ENCODE assay signal across 35 cellular contexts in the genomic region with DNA sequence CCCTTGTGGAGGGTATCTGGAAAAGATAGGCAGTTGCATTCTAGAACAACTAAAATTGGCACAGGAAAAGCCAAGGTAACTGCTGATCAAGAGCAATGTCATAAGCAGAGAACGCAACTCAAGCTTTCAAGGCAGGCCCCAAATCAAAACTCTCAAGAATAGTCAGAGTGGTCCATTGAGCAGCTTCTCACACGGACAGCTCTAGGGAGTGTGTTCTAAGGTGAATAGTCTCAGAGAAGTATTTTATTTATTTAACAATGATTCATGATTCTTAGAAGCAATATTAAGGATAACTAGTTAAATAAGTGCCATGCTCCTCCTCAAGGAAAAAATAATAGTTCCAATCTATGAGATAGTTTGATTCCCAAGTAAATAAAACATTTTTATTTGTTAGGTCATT.
"Had no signal": no experiment of that assay in that cellular context is flagged by ENCODE, and none has a peak within 500 bp of the region (broad histone marks: within the 10 kb centered on the region; RNA-seq: fewer than 3 reads in every experiment).

No MANE protein-coding gene starts in this region.

- H3K27me3 ChIP-seq: adrenal gland, body of pancreas, brain microvascular endothelial cell, breast epithelium, cardiac muscle cell had no signal

- ATAC-seq: activated CD8-positive, alpha-beta T cell treated with anti-CD3 and anti-CD28 coated beads for 36 hours; activated naive CD4-positive, alpha-beta T cell treated with anti-CD3 and anti-CD28 coated beads, Interleukin-2, amount 50 U/mL, for 72 hours; activated T-cell treated with anti-CD3 and anti-CD28 coated beads, Interleukin-2, amount 50 U/mL, for 4 hours; activated T-cell treated with anti-CD3 and anti-CD28 coated beads, Interleukin-2, amount 50 U/mL, for 72 hours; activated T-helper 17 cell treated with anti-CD3 and anti-CD28 coated beads, Interleukin-2, amount 50 U/mL, for 72 hours; body of pancreas had no signal

- H3K4me3 ChIP-seq: adrenal gland, body of pancreas, breast epithelium, cardiac muscle cell had no signal

- DNase-seq: activated B cell treated with CpG ODN at 0.5 μM for 24 hours; activated CD4-positive, alpha-beta memory T cell treated with anti-CD3 and anti-CD28 coated beads for 36 hours; activated CD4-positive, alpha-beta T cell treated with anti-CD3 and anti-CD28 coated beads for 4 hours; activated CD4-positive, alpha-beta T cell treated with anti-CD3 and anti-CD28 coated beads, Interleukin-2, amount 50 U/mL, for 1 hour; activated CD4-positive, alpha-beta T cell treated with anti-CD3 and anti-CD28 coated beads, Interleukin-2, amount 50 U/mL, for 4 hours; activated CD4-positive, CD25-positive, alpha-beta regulatory T cell treated with anti-CD3 and anti-CD28 coated beads, Interleukin-2, amount 50 U/mL, for 72 hours; activated CD8-positive, alpha-beta memory T cell treated with anti-CD3 and anti-CD28 coated beads, Interleukin-2, amount 50 U/mL, for 4 hours; activated CD8-positive, alpha-beta T cell treated with anti-CD3 and anti-CD28 coated beads for 36 hours; activated effector memory CD4-positive, alpha-beta T cell treated with anti-CD3 and anti-CD28 coated beads, Interleukin-2, amount 50 U/mL, for 16 hours; activated gamma-delta T cell treated with Interleukin-2 at 50 U/mL for 16 hours; activated naive CD4-positive, alpha-beta T cell; activated naive CD4-positive, alpha-beta T cell treated with anti-CD3 and anti-CD28 coated beads for 36 hours; activated naive CD4-positive, alpha-beta T cell treated with anti-CD3 and anti-CD28 coated beads, Interleukin-2, amount 50 U/mL, for 16 hours; activated naive CD8-positive, alpha-beta T cell treated with anti-CD3 and anti-CD28 coated beads for 36 hours; activated T-cell treated with anti-CD3 and anti-CD28 coated beads for 4 hours; activated T-cell treated with anti-CD3 and anti-CD28 coated beads, Interleukin-2, amount 50 U/mL, for 1 hour; activated T-cell treated with anti-CD3 and anti-CD28 coated beads, Interleukin-2, amount 50 U/mL, for 4 hours; activated T-cell treated with anti-CD3 and anti-CD28 coated beads, Interleukin-2, amount 50 U/mL, for 72 hours; adrenal gland; amniotic stem cell; aorta; body of pancreas; brain microvascular endothelial cell; caudate nucleus; cerebellar nuclear complex; T-helper 1 cell; T-helper 2 cell; T-helper 9 cell had no signal

- H3K9me3 ChIP-seq: body of pancreas had no signal

- FAIRE-seq: astrocyte, TTC549 had no signal

- H3K4me1 ChIP-seq: adrenal gland, body of pancreas, breast epithelium had no signal

- H3K27ac ChIP-seq: adrenal gland, body of pancreas, brain microvascular endothelial cell, breast epithelium, cardiac muscle cell, VCaP had no signal

- H3K36me3 ChIP-seq: adrenal gland, brain microvascular endothelial cell, breast epithelium, cardiac muscle cell had no signal
